10 cellular contexts compared by ENCODE assay signal in genomic region chr5:151463137-151464029, GRCh38. TPM values are rescaled to one million over a fixed set of nuclear protein-coding genes. Genes with fewer than 3 reads are reported as not detected.
DNase-seq lines count a peak whose midpoint lies in the region; ATAC-seq and TF ChIP-seq lines count a peak whose summit lies in the region.
"Had no signal": no experiment of that assay in that cellular context is flagged by ENCODE, and none has a peak within 500 bp of the region (broad histone marks: within the 10 kb centered on the region; RNA-seq: fewer than 3 reads in every experiment).

No MANE protein-coding gene starts in this region.

- H3K27me3 ChIP-seq in iPS DF 6.9 (ENCODE audit: control insufficient read depth, insufficient read depth, low read length) = no peaks in the 10 kb centered on the region; the same call in 1 of the 2 replicates

- in situ Hi-C loops in ACHN (cut with HindIII; ENCODE audit: low pct_ligation_motif_present, low pct_unique_long_range_greater_than_20kb, low sequenced_read_pairs) = no loop called here

- no peak overlapping the region for H3K4me3 Mint-ChIP-seq in activated CD8-positive, alpha-beta T cell treated with anti-CD3 and anti-CD28 coated beads for 36 hours
- no peak overlapping the region for H3K4me3 Mint-ChIP-seq in activated CD8-positive, alpha-beta T cell treated with anti-CD3 and anti-CD28 coated beads, Interleukin-2, amount 10 ng/mL, durations not matched to agents 7 days and 5 days
- no peak overlapping the region for H3K4me3 Mint-ChIP-seq in type B pancreatic cell
- no peak overlapping the region for H3K4me3 Mint-ChIP-seq in activated CD4-positive, alpha-beta T cell treated with anti-CD3 and anti-CD28 coated beads, Interleukin-2, amount 10 ng/mL, durations not matched to agents 7 days and 5 days

- H3K27me3 Mint-ChIP-seq in activated CD8-positive, alpha-beta T cell treated with anti-CD3 and anti-CD28 coated beads for 36 hours = no peaks in the 10 kb centered on the region
- H3K27me3 Mint-ChIP-seq in activated CD8-positive, alpha-beta T cell treated with anti-CD3 and anti-CD28 coated beads, Interleukin-2, amount 10 ng/mL, durations not matched to agents 7 days and 5 days (ENCODE audit: low read depth) = no peaks in the 10 kb centered on the region
- no peaks in the 10 kb centered on the region for H3K27me3 Mint-ChIP-seq in type B pancreatic cell
- no peaks in the 10 kb centered on the region for H3K27me3 Mint-ChIP-seq in activated CD4-positive, alpha-beta T cell treated with anti-CD3 and anti-CD28 coated beads, Interleukin-2, amount 10 ng/mL, durations not matched to agents 7 days and 5 days

- no peaks in the 10 kb centered on the region for H3K9me3 ChIP-seq in iPS DF 6.9 (ENCODE audit: control insufficient read depth, insufficient read depth, low read length)

- intact Hi-C loops in activated CD8-positive, alpha-beta T cell treated with anti-CD3 and anti-CD28 coated beads for 36 hours (cut with micrococcal nuclease) = no loop called here

- no peaks in the 10 kb centered on the region for H3K4me1 ChIP-seq in iPS DF 6.9 (ENCODE audit: control insufficient read depth, insufficient read depth, low read length)

- no peaks in the 10 kb centered on the region for H3K9me3 Mint-ChIP-seq in activated CD8-positive, alpha-beta T cell treated with anti-CD3 and anti-CD28 coated beads for 36 hours
- no peaks in the 10 kb centered on the region for H3K9me3 Mint-ChIP-seq in activated CD8-positive, alpha-beta T cell treated with anti-CD3 and anti-CD28 coated beads, Interleukin-2, amount 10 ng/mL, durations not matched to agents 7 days and 5 days (ENCODE audit: insufficient read depth)
- H3K9me3 Mint-ChIP-seq in type B pancreatic cell = no peaks in the 10 kb centered on the region
- no peaks in the 10 kb centered on the region for H3K9me3 Mint-ChIP-seq in activated CD4-positive, alpha-beta T cell treated with anti-CD3 and anti-CD28 coated beads, Interleukin-2, amount 10 ng/mL, durations not matched to agents 7 days and 5 days

- WGBS in iPS DF 6.9 (ENCODE audit: insufficient coverage, insufficient read length) = no CpG with 5 or more reads among the region's 5 CpGs

- H3K4me1 Mint-ChIP-seq in activated CD8-positive, alpha-beta T cell treated with anti-CD3 and anti-CD28 coated beads for 36 hours (ENCODE audit: low read depth) = no peaks in the 10 kb centered on the region
- no peaks in the 10 kb centered on the region for H3K4me1 Mint-ChIP-seq in activated CD8-positive, alpha-beta T cell treated with anti-CD3 and anti-CD28 coated beads, Interleukin-2, amount 10 ng/mL, durations not matched to agents 7 days and 5 days (ENCODE audit: low read depth)
- no peaks in the 10 kb centered on the region for H3K4me1 Mint-ChIP-seq in type B pancreatic cell (ENCODE audit: unreplicated experiment)
- H3K4me1 Mint-ChIP-seq in activated CD4-positive, alpha-beta T cell treated with anti-CD3 and anti-CD28 coated beads, Interleukin-2, amount 10 ng/mL, durations not matched to agents 7 days and 5 days = no peaks in the 10 kb centered on the region

- H3K4me3 ChIP-seq in iPS DF 6.9 (ENCODE audit: low read length) = no peak overlapping the region

- peaks cover 9% of the 10 kb centered on the region for H3K36me3 Mint-ChIP-seq in activated CD8-positive, alpha-beta T cell treated with anti-CD3 and anti-CD28 coated beads for 36 hours (ENCODE audit: low read depth)
- H3K36me3 Mint-ChIP-seq in activated CD8-positive, alpha-beta T cell treated with anti-CD3 and anti-CD28 coated beads, Interleukin-2, amount 10 ng/mL, durations not matched to agents 7 days and 5 days (ENCODE audit: low read depth) = peaks cover 3% of the 10 kb centered on the region
- peaks cover 14% of the 10 kb centered on the region for H3K36me3 Mint-ChIP-seq in type B pancreatic cell
- H3K36me3 Mint-ChIP-seq in activated CD4-positive, alpha-beta T cell treated with anti-CD3 and anti-CD28 coated beads, Interleukin-2, amount 10 ng/mL, durations not matched to agents 7 days and 5 days (ENCODE audit: low read depth) = no peaks in the 10 kb centered on the region

- POLR2A ChIA-PET in activated CD8-positive, alpha-beta T cell treated with anti-CD3 and anti-CD28 coated beads for 36 hours (lab: Charles Lee) = no interaction called here
- POLR2A ChIA-PET in activated CD8-positive, alpha-beta T cell treated with anti-CD3 and anti-CD28 coated beads, Interleukin-2, amount 10 ng/mL, durations not matched to agents 7 days and 5 days (lab: Charles Lee) = interaction anchor here (0.7 kb wide), 1 partner anchor 19 kb away, joined by 3 read pairs; no protein-coding TSS in a partner anchor
- POLR2A ChIA-PET in activated CD4-positive, alpha-beta T cell treated with anti-CD3 and anti-CD28 coated beads, Interleukin-2, amount 10 ng/mL, durations not matched to agents 7 days and 5 days (lab: Charles Lee) = no interaction called here

- peaks cover 3% of the 10 kb centered on the region; the same call in 1 of the 2 replicates for H3K36me3 ChIP-seq in iPS DF 6.9 (ENCODE audit: control insufficient read depth, insufficient read depth, low read length)

- H3K27ac Mint-ChIP-seq in activated CD8-positive, alpha-beta T cell treated with anti-CD3 and anti-CD28 coated beads for 36 hours = no peak overlapping the region
- H3K27ac Mint-ChIP-seq in activated CD8-positive, alpha-beta T cell treated with anti-CD3 and anti-CD28 coated beads, Interleukin-2, amount 10 ng/mL, durations not matched to agents 7 days and 5 days = no peak overlapping the region
- H3K27ac Mint-ChIP-seq in type B pancreatic cell = no peak overlapping the region
- H3K27ac Mint-ChIP-seq in activated CD4-positive, alpha-beta T cell treated with anti-CD3 and anti-CD28 coated beads, Interleukin-2, amount 10 ng/mL, durations not matched to agents 7 days and 5 days = no peak overlapping the region

- ATAC-seq in activated CD8-positive, alpha-beta T cell treated with anti-CD3 and anti-CD28 coated beads for 36 hours = no peak
- no peak for ATAC-seq in activated CD8-positive, alpha-beta T cell treated with anti-CD3 and anti-CD28 coated beads, Interleukin-2, amount 10 ng/mL, durations not matched to agents 7 days and 5 days

- no peak for TF ChIP-seq CTCF in activated CD8-positive, alpha-beta T cell treated with anti-CD3 and anti-CD28 coated beads for 36 hours (IDR thresholded peaks at IDR 0.05)
- TF ChIP-seq CTCF in VCaP (conservative IDR thresholded peaks at IDR 0.05) (peak; percentile 97), type B pancreatic cell (conservative IDR thresholded peaks at IDR 0.05) (peak; percentile 74)

- CTCF ChIA-PET in activated CD8-positive, alpha-beta T cell treated with anti-CD3 and anti-CD28 coated beads for 36 hours (lab: Charles Lee) = interaction anchor here (0.8 to 1.7 kb wide), 6 partner anchors 15 to 189 kb away, joined by 3 to 6 read pairs (median 4); partner anchors contain the start of gene SLC36A1
- CTCF ChIA-PET in activated CD8-positive, alpha-beta T cell treated with anti-CD3 and anti-CD28 coated beads, Interleukin-2, amount 10 ng/mL, durations not matched to agents 7 days and 5 days (lab: Charles Lee) = interaction anchor here (1.3 kb wide), 2 partner anchors 9 to 16 kb away, joined by 3 to 5 read pairs; partner anchors contain the start of gene SLC36A1
- CTCF ChIA-PET in activated CD4-positive, alpha-beta T cell treated with anti-CD3 and anti-CD28 coated beads, Interleukin-2, amount 10 ng/mL, durations not matched to agents 7 days and 5 days (lab: Charles Lee) = interaction anchor here (1.5 kb wide), 1 partner anchor 15 kb away, joined by 7 read pairs; the partner anchor contains the start of gene SLC36A1

- peak overlapping the region; percentile 76 for H3K27ac ChIP-seq in VCaP
- H3K27ac ChIP-seq in iPS DF 6.9 (ENCODE audit: low read length) = no peak overlapping the region

- DNase-seq in activated CD8-positive, alpha-beta T cell treated with anti-CD3 and anti-CD28 coated beads for 36 hours = peak; percentile 10
- DNase-seq in activated CD8-positive, alpha-beta T cell treated with anti-CD3 and anti-CD28 coated beads, Interleukin-2, amount 10 ng/mL, durations not matched to agents 7 days and 5 days = no peak
- DNase-seq in iPS DF 6.9 (ENCODE audit: low read depth, low spot score) (peak; percentile 41), type B pancreatic cell (ENCODE audit: extremely low spot score, unreplicated experiment) (no peak), SK-N-DZ (ENCODE audit: low spot score) (no peak), ACHN (no peak)
- DNase-seq in activated CD4-positive, alpha-beta T cell treated with anti-CD3 and anti-CD28 coated beads, Interleukin-2, amount 10 ng/mL, durations not matched to agents 7 days and 5 days = no peak
- DNase-seq: KG1; stimulated activated CD4-positive, alpha-beta T cell treated with anti-CD3 and anti-CD28 coated beads, Interleukin-12 subunit alpha, Interleukin-12 subunit beta, amount 100 ng/mL, for 4 hours had no signal

RNA-seq across cellular contexts. Expression of gene SLC36A1, which starts 16.0 kb away (rescaled TPM):
- 1 to 10 TPM; 3.5 to 3.7 TPM for total RNA-seq in activated CD8-positive, alpha-beta T cell treated with anti-CD3 and anti-CD28 coated beads for 36 hours
- total RNA-seq in activated CD8-positive, alpha-beta T cell treated with anti-CD3 and anti-CD28 coated beads, Interleukin-2, amount 10 ng/mL, durations not matched to agents 7 days and 5 days = 1 to 10 TPM; 6.6 to 7.7 TPM
- 15.5 and 18.2 TPM in 2 replicates for total RNA-seq in type B pancreatic cell (ENCODE audit: low replicate concordance)
- total RNA-seq in activated CD4-positive, alpha-beta T cell treated with anti-CD3 and anti-CD28 coated beads, Interleukin-2, amount 10 ng/mL, durations not matched to agents 7 days and 5 days = 1 to 10 TPM; 5.8 TPM
- polyA plus RNA-seq in SK-N-DZ (2014; cell fraction: cytosol; rRNA removed) = 5.6 and 7.0 TPM in 2 replicates
- 8.6 and 11.7 TPM in 2 replicates for polyA plus RNA-seq in SK-N-DZ (2014; cell fraction: nucleus; rRNA removed)

Comparison
In these comparisons a context has a peak if more than half of its experiments do, and no peak if none do; other contexts are left out.
1. DNase-seq: peak in activated CD8-positive, alpha-beta T cell treated with anti-CD3 and anti-CD28 coated beads for 36 hours (single experiment) and iPS DF 6.9 (single experiment); none in activated CD8-positive, alpha-beta T cell treated with anti-CD3 and anti-CD28 coated beads, Interleukin-2, amount 10 ng/mL, durations not matched to agents 7 days and 5 days (single experiment), type B pancreatic cell (single experiment), activated CD4-positive, alpha-beta T cell treated with anti-CD3 and anti-CD28 coated beads, Interleukin-2, amount 10 ng/mL, durations not matched to agents 7 days and 5 days (single experiment), SK-N-DZ (single experiment) and ACHN (single experiment).